In the genomic region with DNA sequence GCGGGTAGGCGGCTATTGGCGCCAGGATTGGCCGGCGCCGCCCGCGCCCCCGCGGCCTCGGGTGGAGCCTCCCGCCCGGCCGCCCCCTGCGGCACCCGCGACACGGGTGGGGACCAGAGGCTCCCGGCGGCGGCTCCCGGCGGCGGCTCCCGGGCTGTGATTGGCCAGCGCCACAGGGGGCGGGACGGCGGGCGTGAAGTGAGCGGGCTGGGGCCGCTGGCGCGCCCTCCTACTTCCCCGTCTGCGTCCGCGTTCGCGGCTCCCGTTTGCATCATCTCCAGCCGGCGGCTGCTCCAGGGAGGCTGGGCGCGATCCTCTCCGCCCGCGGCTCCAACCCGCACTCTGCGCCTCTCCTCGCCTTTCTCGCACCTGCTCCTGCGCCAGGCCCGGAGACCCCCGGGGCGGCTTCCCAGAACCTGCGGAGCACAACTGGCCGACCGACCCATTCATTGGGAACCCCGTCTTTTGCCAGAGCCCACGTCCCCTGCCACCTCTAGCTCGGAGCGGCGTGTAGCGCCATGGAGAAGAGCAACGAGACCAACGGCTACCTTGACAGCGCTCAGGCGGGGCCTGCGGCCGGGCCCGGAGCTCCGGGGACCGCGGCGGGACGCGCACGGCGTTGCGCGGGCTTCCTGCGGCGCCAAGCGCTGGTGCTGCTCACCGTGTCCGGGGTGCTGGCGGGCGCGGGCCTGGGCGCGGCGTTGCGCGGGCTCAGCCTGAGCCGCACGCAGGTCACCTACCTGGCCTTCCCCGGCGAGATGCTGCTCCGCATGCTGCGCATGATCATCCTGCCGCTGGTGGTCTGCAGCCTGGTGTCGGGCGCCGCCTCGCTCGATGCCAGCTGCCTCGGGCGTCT, we compare ENCODE assay signal across 8 cellular contexts. TPM values are rescaled to one million over a fixed set of nuclear protein-coding genes. Genes with fewer than 3 reads are reported as not detected.
DNase-seq lines count a peak whose midpoint lies in the region; ATAC-seq and TF ChIP-seq lines count a peak whose summit lies in the region.

A gene (plus strand): TSS at position 274 of the 856 bp plus-strand sequence. CDS start 245 bp downstream, at position 519.

- H3K4me1 ChIP-seq in adipocyte (ENCODE audit: control insufficient read depth, insufficient read depth, low read length) = peaks cover 20% of the 10 kb centered on the region
- peaks cover 2 to 51% (median 25%) of the 10 kb centered on the region in 9 donors for H3K4me1 ChIP-seq in heart right ventricle

- H3K9me3 ChIP-seq in adipocyte (ENCODE audit: control insufficient read depth, low read length) (no peaks in the 10 kb centered on the region), heart right ventricle (no peaks in the 10 kb centered on the region)

- H3K4me3 ChIP-seq in GM12865 (ENCODE audit: low read depth, low read length) = peak within 1 kb of the TSS; percentile 88
- peak within 1 kb of the TSS; percentile 90 for H3K4me3 ChIP-seq in adipocyte (ENCODE audit: low read length)
- H3K4me3 ChIP-seq in heart right ventricle = peak within 1 kb of the TSS; percentile 52 to 98 (median 88)

- H3K27me3 ChIP-seq in adipocyte (replicated peaks; ENCODE audit: control insufficient read depth, insufficient read depth, low read length) (no peaks in the 10 kb centered on the region), heart right ventricle (no peaks in the 10 kb centered on the region)

- peak; percentile 93 for DNase-seq in GM12865 (ENCODE audit: low read depth)
- DNase-seq in NCI-H128 (lab: John Stamatoyannopoulos, UW; ENCODE audit: unreplicated experiment) = peak; percentile 74
- peak; percentile 32 to 82 (median 60) for DNase-seq in T-cell
- DNase-seq in adipocyte (ENCODE audit: low read depth) = peak; percentile 98
- DNase-seq in heart right ventricle = peak; percentile 94 to 95
- DNase-seq in progenitor cell of endocrine pancreas (ENCODE audit: low spot score, unreplicated experiment) = peak; percentile 55
- DNase-seq in ureter (ENCODE audit: low spot score) = peak; percentile 93

- H3K27ac Mint-ChIP-seq in T-cell = peak within 1 kb of the TSS; percentile 48 to 63
- peak within 1 kb of the TSS; percentile 96 for H3K27ac Mint-ChIP-seq in progenitor cell of endocrine pancreas

- H3K9ac ChIP-seq in adipocyte (ENCODE audit: low read length) = peak within 1 kb of the TSS; percentile 91

- intact Hi-C loops in heart right ventricle (cut with DNase I) = loop anchor here in 5 of 10 donors (2.0 to 5.0 kb wide), 4 partner anchors 43 to 53 kb away; no protein-coding TSS in a partner anchor

- 1% methylated on average over 104 to 109 of the region's 109 CpGs for WGBS in heart right ventricle, 2 donors

- H3K36me3 Mint-ChIP-seq in T-cell (no peaks in the 10 kb centered on the region), progenitor cell of endocrine pancreas (ENCODE audit: insufficient read depth) (peaks cover 4% of the 10 kb centered on the region)

- peak within 1 kb of the TSS; percentile 83 to 100 (median 96) for H3K27ac ChIP-seq in heart right ventricle

- peaks cover 0 to 7% of the 10 kb centered on the region in 2 donors for H3K27me3 Mint-ChIP-seq in T-cell
- H3K27me3 Mint-ChIP-seq in progenitor cell of endocrine pancreas = peaks cover 40% of the 10 kb centered on the region

- H3K9me3 Mint-ChIP-seq in T-cell (no peaks in the 10 kb centered on the region), progenitor cell of endocrine pancreas (ENCODE audit: low read depth) (no peaks in the 10 kb centered on the region)

- no peaks in the 10 kb centered on the region for H3K36me3 ChIP-seq in adipocyte (ENCODE audit: control insufficient read depth, insufficient read depth, low read length, severe bottlenecking)
- no peaks in the 10 kb centered on the region for H3K36me3 ChIP-seq in heart right ventricle

- H3K4me1 Mint-ChIP-seq in T-cell (peaks cover 22 to 38% (median 26%) of the 10 kb centered on the region in 3 donors), progenitor cell of endocrine pancreas (ENCODE audit: low read depth) (peaks cover 24% of the 10 kb centered on the region)

- TF ChIP-seq CTCF in GM12865 (IDR thresholded peaks at IDR 0.05; ENCODE audit: insufficient read depth, low read depth, low read length, missing control alignments) (no peak), heart right ventricle (IDR thresholded peaks at IDR 0.05) (no peak), progenitor cell of endocrine pancreas (IDR thresholded peaks at IDR 0.05; ENCODE audit: unreplicated experiment) (no peak)

- H3K4me3 Mint-ChIP-seq in T-cell (peak within 1 kb of the TSS; percentile 84 to 89 (median 87)), progenitor cell of endocrine pancreas (ENCODE audit: low read depth) (peak within 1 kb of the TSS; percentile 86)

- ATAC-seq in HG02678 (IDR thresholded peaks at IDR 0.05; ENCODE audit: unreplicated experiment) (peak; percentile 81), T-cell (replicated peaks in 1 of 4) (peak; percentile 88 to 94 (median 91)), heart right ventricle (peak; percentile 94 to 97 (median 96))

- CTCF ChIA-PET in T-cell (lab: Charles Lee) = interaction anchor here in 1 of 2 donors (1.7 to 2.1 kb wide), 2 partner anchors 10 to 66 kb away, joined by 4 to 8 read pairs; a partner anchor contains a TSS

- POLR2A ChIA-PET in T-cell (lab: Charles Lee) = no interaction called here

RNA-seq across cellular contexts. Expression of the gene that starts here (rescaled TPM):
- total RNA-seq in T-cell (10 to 100 TPM in 2 of 5 donors, 1 to 10 TPM in 3; 1.9 to 13.8 (median 9.8) TPM), heart right ventricle (10 to 100 TPM in 6 of 10 donors, 1 to 10 TPM in 4; 3.5 to 18.7 (median 11.3) TPM), progenitor cell of endocrine pancreas (12.5 and 14.6 TPM in 2 replicates), ureter (32.4 TPM)
- 10 to 100 TPM in 1 of 2 donors, 1 to 10 TPM in 1; 2.1 to 14.2 TPM for polyA plus RNA-seq in heart right ventricle

Comparison
In these comparisons a context has a peak if more than half of its experiments do, and no peak if none do; other contexts are left out.
1. Peak in every context shown above with its lines: DNase-seq, ATAC-seq, H3K4me3 ChIP-seq and H3K27ac ChIP-seq.